In the genomic region with DNA sequence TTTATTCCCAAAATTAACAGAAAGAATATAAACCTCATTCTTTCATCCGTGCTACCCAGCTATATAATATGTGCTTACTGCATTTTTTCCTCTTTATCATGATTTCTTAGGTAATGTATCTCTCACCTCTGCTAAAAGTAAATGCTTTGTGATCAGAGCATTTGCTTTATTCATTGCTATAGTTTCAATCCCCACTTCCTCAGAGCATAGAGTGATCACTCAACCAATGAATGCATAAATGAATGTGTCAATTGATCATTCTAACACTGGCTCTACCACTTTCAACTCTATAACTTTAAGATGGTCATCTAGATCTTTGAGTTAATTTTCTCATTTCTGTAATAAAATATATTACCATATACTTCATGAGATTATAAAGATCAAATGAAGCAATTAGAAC, we compare ENCODE assay signal across 1 cellular context.
A peak's percentile ranks its signal among the peaks of the same experiment; 100 is the strongest.
TF ChIP-seq lines count a peak whose summit lies in the region.

No MANE protein-coding gene starts in this region.

TF ChIP-seq in GM12878, 131 proteins besides CTCF, POLR2A, EP300 and RAD21 (continued from another document):
- TF ChIP-seq, protein P1, sequence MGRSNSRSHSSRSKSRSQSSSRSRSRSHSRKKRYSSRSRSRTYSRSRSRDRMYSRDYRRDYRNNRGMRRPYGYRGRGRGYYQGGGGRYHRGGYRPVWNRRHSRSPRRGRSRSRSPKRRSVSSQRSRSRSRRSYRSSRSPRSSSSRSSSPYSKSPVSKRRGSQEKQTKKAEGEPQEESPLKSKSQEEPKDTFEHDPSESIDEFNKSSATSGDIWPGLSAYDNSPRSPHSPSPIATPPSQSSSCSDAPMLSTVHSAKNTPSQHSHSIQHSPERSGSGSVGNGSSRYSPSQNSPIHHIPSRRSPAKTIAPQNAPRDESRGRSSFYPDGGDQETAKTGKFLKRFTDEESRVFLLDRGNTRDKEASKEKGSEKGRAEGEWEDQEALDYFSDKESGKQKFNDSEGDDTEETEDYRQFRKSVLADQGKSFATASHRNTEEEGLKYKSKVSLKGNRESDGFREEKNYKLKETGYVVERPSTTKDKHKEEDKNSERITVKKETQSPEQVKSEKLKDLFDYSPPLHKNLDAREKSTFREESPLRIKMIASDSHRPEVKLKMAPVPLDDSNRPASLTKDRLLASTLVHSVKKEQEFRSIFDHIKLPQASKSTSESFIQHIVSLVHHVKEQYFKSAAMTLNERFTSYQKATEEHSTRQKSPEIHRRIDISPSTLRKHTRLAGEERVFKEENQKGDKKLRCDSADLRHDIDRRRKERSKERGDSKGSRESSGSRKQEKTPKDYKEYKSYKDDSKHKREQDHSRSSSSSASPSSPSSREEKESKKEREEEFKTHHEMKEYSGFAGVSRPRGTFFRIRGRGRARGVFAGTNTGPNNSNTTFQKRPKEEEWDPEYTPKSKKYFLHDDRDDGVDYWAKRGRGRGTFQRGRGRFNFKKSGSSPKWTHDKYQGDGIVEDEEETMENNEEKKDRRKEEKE (IDR thresholded peaks at IDR 0.05), result no peak
- TF ChIP-seq, protein P2, sequence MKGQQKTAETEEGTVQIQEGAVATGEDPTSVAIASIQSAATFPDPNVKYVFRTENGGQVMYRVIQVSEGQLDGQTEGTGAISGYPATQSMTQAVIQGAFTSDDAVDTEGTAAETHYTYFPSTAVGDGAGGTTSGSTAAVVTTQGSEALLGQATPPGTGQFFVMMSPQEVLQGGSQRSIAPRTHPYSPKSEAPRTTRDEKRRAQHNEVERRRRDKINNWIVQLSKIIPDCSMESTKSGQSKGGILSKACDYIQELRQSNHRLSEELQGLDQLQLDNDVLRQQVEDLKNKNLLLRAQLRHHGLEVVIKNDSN (IDR thresholded peaks at IDR 0.05; ENCODE audit: borderline replicate concordance, extremely low read length, insufficient read depth, low read depth, low read length), result no peak
- TF ChIP-seq JUNB (IDR thresholded peaks at IDR 0.05) (0 out of 2 replicates have a peak, but pooled peaks have one; percentile 37), JUND (IDR thresholded peaks at IDR 0.05; ENCODE audit: low read depth, low read length) (no peak), SPI1 (IDR thresholded peaks at IDR 0.05; ENCODE audit: borderline replicate concordance, insufficient read depth, low read depth, low read length) (peak; percentile 46; the same call in 1 of the 2 replicates), WRNIP1 (IDR thresholded peaks at IDR 0.05; ENCODE audit: borderline replicate concordance, low read depth, low read length) (no peak)
- TF ChIP-seq, protein P3, sequence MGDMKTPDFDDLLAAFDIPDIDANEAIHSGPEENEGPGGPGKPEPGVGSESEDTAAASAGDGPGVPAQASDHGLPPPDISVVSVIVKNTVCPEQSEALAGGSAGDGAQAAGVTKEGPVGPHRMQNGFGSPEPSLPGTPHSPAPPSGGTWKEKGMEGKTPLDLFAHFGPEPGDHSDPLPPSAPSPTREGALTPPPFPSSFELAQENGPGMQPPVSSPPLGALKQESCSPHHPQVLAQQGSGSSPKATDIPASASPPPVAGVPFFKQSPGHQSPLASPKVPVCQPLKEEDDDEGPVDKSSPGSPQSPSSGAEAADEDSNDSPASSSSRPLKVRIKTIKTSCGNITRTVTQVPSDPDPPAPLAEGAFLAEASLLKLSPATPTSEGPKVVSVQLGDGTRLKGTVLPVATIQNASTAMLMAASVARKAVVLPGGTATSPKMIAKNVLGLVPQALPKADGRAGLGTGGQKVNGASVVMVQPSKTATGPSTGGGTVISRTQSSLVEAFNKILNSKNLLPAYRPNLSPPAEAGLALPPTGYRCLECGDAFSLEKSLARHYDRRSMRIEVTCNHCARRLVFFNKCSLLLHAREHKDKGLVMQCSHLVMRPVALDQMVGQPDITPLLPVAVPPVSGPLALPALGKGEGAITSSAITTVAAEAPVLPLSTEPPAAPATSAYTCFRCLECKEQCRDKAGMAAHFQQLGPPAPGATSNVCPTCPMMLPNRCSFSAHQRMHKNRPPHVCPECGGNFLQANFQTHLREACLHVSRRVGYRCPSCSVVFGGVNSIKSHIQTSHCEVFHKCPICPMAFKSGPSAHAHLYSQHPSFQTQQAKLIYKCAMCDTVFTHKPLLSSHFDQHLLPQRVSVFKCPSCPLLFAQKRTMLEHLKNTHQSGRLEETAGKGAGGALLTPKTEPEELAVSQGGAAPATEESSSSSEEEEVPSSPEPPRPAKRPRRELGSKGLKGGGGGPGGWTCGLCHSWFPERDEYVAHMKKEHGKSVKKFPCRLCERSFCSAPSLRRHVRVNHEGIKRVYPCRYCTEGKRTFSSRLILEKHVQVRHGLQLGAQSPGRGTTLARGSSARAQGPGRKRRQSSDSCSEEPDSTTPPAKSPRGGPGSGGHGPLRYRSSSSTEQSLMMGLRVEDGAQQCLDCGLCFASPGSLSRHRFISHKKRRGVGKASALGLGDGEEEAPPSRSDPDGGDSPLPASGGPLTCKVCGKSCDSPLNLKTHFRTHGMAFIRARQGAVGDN (IDR thresholded peaks at IDR 0.05), result no peak
- TF ChIP-seq, protein P4, sequence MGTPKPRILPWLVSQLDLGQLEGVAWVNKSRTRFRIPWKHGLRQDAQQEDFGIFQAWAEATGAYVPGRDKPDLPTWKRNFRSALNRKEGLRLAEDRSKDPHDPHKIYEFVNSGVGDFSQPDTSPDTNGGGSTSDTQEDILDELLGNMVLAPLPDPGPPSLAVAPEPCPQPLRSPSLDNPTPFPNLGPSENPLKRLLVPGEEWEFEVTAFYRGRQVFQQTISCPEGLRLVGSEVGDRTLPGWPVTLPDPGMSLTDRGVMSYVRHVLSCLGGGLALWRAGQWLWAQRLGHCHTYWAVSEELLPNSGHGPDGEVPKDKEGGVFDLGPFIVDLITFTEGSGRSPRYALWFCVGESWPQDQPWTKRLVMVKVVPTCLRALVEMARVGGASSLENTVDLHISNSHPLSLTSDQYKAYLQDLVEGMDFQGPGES (IDR thresholded peaks at IDR 0.05), result no peak
